Comparison of ENCODE assay signal across 27 cellular contexts in the genomic region with DNA sequence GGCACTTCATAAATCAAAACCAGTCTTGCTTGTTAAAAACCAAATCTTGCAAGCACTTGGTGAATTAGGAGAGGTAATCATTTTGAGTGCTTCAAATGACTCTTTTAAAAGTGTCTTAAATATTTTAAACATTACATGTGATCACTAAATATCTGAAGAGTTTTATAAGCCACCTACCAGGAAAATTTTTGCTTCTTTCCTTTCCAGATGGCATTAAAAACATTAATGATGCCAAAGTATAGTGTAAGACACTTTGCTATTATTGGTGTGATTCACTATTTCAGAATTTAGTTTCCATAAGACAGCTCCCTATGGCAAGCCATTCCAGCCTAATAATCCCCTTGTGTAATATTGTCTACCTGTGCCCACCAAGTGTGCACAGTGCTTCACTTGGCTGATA.
"Had no signal": no experiment of that assay in that cellular context is flagged by ENCODE, and none has a peak within 500 bp of the region (broad histone marks: within the 10 kb centered on the region; RNA-seq: fewer than 3 reads in every experiment).

No MANE protein-coding gene starts in this region.

- ATAC-seq: activated CD4-positive, alpha-beta T cell treated with anti-CD3 and anti-CD28 coated beads for 36 hours; activated CD8-positive, alpha-beta memory T cell treated with anti-CD3 and anti-CD28 coated beads, Interleukin-2, amount 10 ng/mL, durations not matched to agents 7 days and 5 days; activated CD8-positive, alpha-beta T cell treated with anti-CD3 and anti-CD28 coated beads, Interleukin-2, amount 10 ng/mL, durations not matched to agents 7 days and 5 days; activated naive CD8-positive, alpha-beta T cell treated with anti-CD3 and anti-CD28 coated beads, Interleukin-2, amount 50 U/mL, for 24 hours; esophagus mucosa had no signal

- H3K4me1 ChIP-seq: adrenal gland, ascending aorta, breast epithelium had no signal

- H3K4me3 ChIP-seq: adrenal gland, ascending aorta, breast epithelium, cardiac muscle cell, coronary artery, dorsolateral prefrontal cortex had no signal

- H3K27me3 ChIP-seq: adrenal gland, ascending aorta, breast epithelium, cardiac muscle cell, dorsolateral prefrontal cortex had no signal

- H3K27ac ChIP-seq: adrenal gland, ascending aorta, breast epithelium, cardiac muscle cell, coronary artery, dorsolateral prefrontal cortex had no signal

- H3K36me3 ChIP-seq: adrenal gland, ascending aorta, breast epithelium, cardiac muscle cell had no signal

- DNase-seq: activated CD4-positive, alpha-beta memory T cell treated with anti-CD3 and anti-CD28 coated beads for 36 hours; activated CD4-positive, alpha-beta T cell treated with anti-CD3 and anti-CD28 coated beads for 36 hours; activated CD4-positive, alpha-beta T cell treated with anti-CD3 and anti-CD28 coated beads, Interleukin-2, amount 10 ng/mL, durations not matched to agents 24 days and 14 days; activated CD4-positive, CD25-positive, alpha-beta regulatory T cell; activated CD4-positive, CD25-positive, alpha-beta regulatory T cell treated with anti-CD3 and anti-CD28 coated beads, Interleukin-2, amount 50 U/mL, for 72 hours; activated CD8-positive, alpha-beta memory T cell treated with anti-CD3 and anti-CD28 coated beads, Interleukin-2, amount 10 ng/mL, durations not matched to agents 7 days and 5 days; activated CD8-positive, alpha-beta memory T cell treated with anti-CD3 and anti-CD28 coated beads, Interleukin-2, amount 50 U/mL, for 4 hours; activated CD8-positive, alpha-beta T cell treated with anti-CD3 and anti-CD28 coated beads, Interleukin-2, amount 10 ng/mL, durations not matched to agents 7 days and 5 days; activated effector memory CD4-positive, alpha-beta T cell treated with anti-CD3 and anti-CD28 coated beads, Interleukin-2, amount 50 U/mL, for 16 hours; activated naive CD4-positive, alpha-beta T cell treated with anti-CD3 and anti-CD28 coated beads for 36 hours; activated naive CD8-positive, alpha-beta T cell treated with anti-CD3 and anti-CD28 coated beads for 36 hours; activated naive CD8-positive, alpha-beta T cell treated with anti-CD3 and anti-CD28 coated beads, Interleukin-2, amount 50 U/mL, for 24 hours; activated T-cell treated with anti-CD3 and anti-CD28 coated beads, Interleukin-2, amount 50 U/mL, for 1 hour; activated T-cell treated with anti-CD3 and anti-CD28 coated beads, Interleukin-2, amount 50 U/mL, for 48 hours; adrenal gland; dorsolateral prefrontal cortex; effector memory CD4-positive, alpha-beta T cell; endodermal cell; foreskin fibroblast; head of caudate nucleus; T-helper 2 cell had no signal

- H3K9me3 ChIP-seq: adrenal gland had no signal

- FAIRE-seq: frontal cortex had no signal
